ENCODE assay signal across 17 cellular contexts in genomic region chr2:177030391-177031000, GRCh38.
DNase-seq lines count a peak whose midpoint lies in the region; ATAC-seq, FAIRE-seq and TF ChIP-seq lines count a peak whose summit lies in the region.
"Had no signal": no experiment of that assay in that cellular context is flagged by ENCODE, and none has a peak within 500 bp of the region (broad histone marks: within the 10 kb centered on the region; RNA-seq: fewer than 3 reads in every experiment).

No MANE protein-coding gene starts in this region.

- H3K4me1 Mint-ChIP-seq in neural crest cell, result peaks cover 18% of the 10 kb centered on the region
- H3K4me1 Mint-ChIP-seq: naive thymus-derived CD8-positive, alpha-beta T cell had no signal

- TF ChIP-seq POLR2A in GM12891 (IDR thresholded peaks at IDR 0.05; ENCODE audit: low read depth, low read length), result no peak

- peaks cover 33% of the 10 kb centered on the region for H3K27me3 Mint-ChIP-seq in neural crest cell (ENCODE audit: low read depth)

- no peak for ATAC-seq in HG03378 (IDR thresholded peaks at IDR 0.05; ENCODE audit: unreplicated experiment)
- ATAC-seq: naive thymus-derived CD8-positive, alpha-beta T cell had no signal

- peaks cover 4% of the 10 kb centered on the region for H3K9me3 Mint-ChIP-seq in neural crest cell
- H3K9me3 Mint-ChIP-seq: activated T-cell treated with anti-CD3 and anti-CD28 coated beads, Interleukin-2, amount 50 U/mL, for 24 hours had no signal

- DNase-seq in ELF-1 (ENCODE audit: low read depth, low spot score) (peak; percentile 20), NCI-H146 treated with DMSO at 0.1 percent for 48 hours (lab: John Stamatoyannopoulos, UW; ENCODE audit: unreplicated experiment) (peak; percentile 31), astrocyte of the hippocampus (ENCODE audit: low read depth, low spot score) (peak; percentile 71), neural crest cell (ENCODE audit: low read depth, low spot score) (peak; percentile 4), GM12891 (ENCODE audit: insufficient read length, low spot score) (no peak), ACHN (no peak), NOMO-1 treated with DMSO at 0.1 percent for 48 hours (lab: John Stamatoyannopoulos, UW; ENCODE audit: unreplicated experiment) (no peak)
- DNase-seq: activated CD4-positive, alpha-beta T cell treated with anti-CD3 and anti-CD28 coated beads, Interleukin-2, amount 50 U/mL, for 4 hours; activated T-cell treated with anti-CD3 and anti-CD28 coated beads, Interleukin-2, amount 50 U/mL, for 24 hours; DND-41; naive thymus-derived CD8-positive, alpha-beta T cell; PC-9; sigmoid colon; stimulated activated CD4-positive, alpha-beta T cell treated with anti-CD3 and anti-CD28 coated beads, Interleukin-2, amount 100 ng/mL, for 24 hours; testis had no signal

- H3K4me3 Mint-ChIP-seq in neural crest cell, result no peak overlapping the region
- H3K4me3 Mint-ChIP-seq: activated T-cell treated with anti-CD3 and anti-CD28 coated beads, Interleukin-2, amount 50 U/mL, for 24 hours; naive thymus-derived CD8-positive, alpha-beta T cell had no signal

- H3K27ac Mint-ChIP-seq in neural crest cell (ENCODE audit: unreplicated experiment), result peak overlapping the region; percentile 15
- H3K27ac Mint-ChIP-seq: activated T-cell treated with anti-CD3 and anti-CD28 coated beads, Interleukin-2, amount 50 U/mL, for 24 hours; naive thymus-derived CD8-positive, alpha-beta T cell had no signal

- in situ Hi-C loops in ACHN (cut with HindIII; ENCODE audit: low pct_ligation_motif_present, low pct_unique_long_range_greater_than_20kb, low sequenced_read_pairs), result no loop called here

- no peaks in the 10 kb centered on the region for H3K36me3 Mint-ChIP-seq in neural crest cell (ENCODE audit: low read depth)
- H3K36me3 Mint-ChIP-seq: naive thymus-derived CD8-positive, alpha-beta T cell had no signal

- FAIRE-seq in GM12891 (lab: Jason Lieb, UNC), result no peak
- FAIRE-seq: H1 had no signal

- TF ChIP-seq CTCF in neural crest cell (conservative IDR thresholded peaks at IDR 0.05), result no peak

TF ChIP-seq in GM12891, 5 proteins besides CTCF, POLR2A, EP300 and RAD21:
- TF ChIP-seq TAF1 (IDR thresholded peaks at IDR 0.05; ENCODE audit: low read depth, low read length), result no peak
- TF ChIP-seq POU2F2 (IDR thresholded peaks at IDR 0.05; ENCODE audit: low read depth, low read length), result no peak
- no peak for TF ChIP-seq POLR2AphosphoS5 (IDR thresholded peaks at IDR 0.05; ENCODE audit: low read depth, low read length)
- TF ChIP-seq SPI1 (IDR thresholded peaks at IDR 0.05; ENCODE audit: low read depth, low read length), result no peak
- no peak for TF ChIP-seq PAX5 (IDR thresholded peaks at IDR 0.05; ENCODE audit: insufficient read depth, low read length, severe bottlenecking)

Comparison
In these comparisons a context has a peak if more than half of its experiments do, and no peak if none do; other contexts are left out.
1. DNase-seq: peak in ELF-1 (single experiment), NCI-H146 treated with DMSO at 0.1 percent for 48 hours (single experiment), astrocyte of the hippocampus (single experiment) and neural crest cell (single experiment); none in GM12891 (single experiment), ACHN (single experiment) and NOMO-1 treated with DMSO at 0.1 percent for 48 hours (single experiment).